18 cellular contexts compared by ENCODE assay signal in the genomic region with DNA sequence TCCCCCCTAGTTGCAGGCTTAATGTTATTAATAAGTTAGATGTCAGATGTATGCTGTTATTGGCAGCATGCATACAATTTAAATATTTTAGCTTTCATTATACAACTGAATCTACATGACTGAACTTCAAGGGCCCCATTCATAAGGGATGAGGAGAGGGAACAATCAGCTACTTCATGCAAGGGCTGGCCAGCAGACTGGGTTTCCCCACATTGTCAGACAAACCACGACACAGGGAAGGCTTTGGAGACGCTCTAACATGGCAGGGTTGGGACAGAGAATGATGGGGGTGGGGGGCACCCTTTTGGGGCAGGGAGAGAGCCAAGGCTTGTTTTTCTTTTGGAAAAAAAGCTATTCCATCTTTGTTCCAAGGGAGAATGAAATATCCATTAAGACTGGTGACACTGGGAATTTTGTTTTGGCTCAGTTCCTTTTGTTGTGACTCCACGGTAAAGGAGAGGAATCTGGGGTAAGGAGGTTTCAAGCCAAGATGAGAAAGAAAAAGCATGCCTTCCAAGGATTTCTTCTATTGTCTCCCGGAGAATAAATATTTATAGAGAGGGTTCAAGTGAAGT. TPM values are rescaled to one million over a fixed set of nuclear protein-coding genes. Genes with fewer than 3 reads are reported as not detected.
DNase-seq lines count a peak whose midpoint lies in the region; ATAC-seq lines count a peak whose summit lies in the region.
"Had no signal": no experiment of that assay in that cellular context is flagged by ENCODE, and none has a peak within 500 bp of the region (broad histone marks: within the 10 kb centered on the region; RNA-seq: fewer than 3 reads in every experiment).

No MANE protein-coding gene starts in this region.

- POLR2A ChIA-PET in T-cell (lab: Charles Lee), result interaction anchor here (0.7 to 1.6 kb wide), 7 partner anchors 17 to 169 kb away, joined by 3 to 14 read pairs (median 4); no protein-coding TSS in a partner anchor

- ATAC-seq in T-cell (replicated peaks in 1 of 4) (peak in 1 of 4 experiments; percentile 3), HG03457 (IDR thresholded peaks at IDR 0.05; ENCODE audit: unreplicated experiment) (no peak), HG03469 (IDR thresholded peaks at IDR 0.05; ENCODE audit: unreplicated experiment) (no peak), HG03342 (IDR thresholded peaks at IDR 0.05; ENCODE audit: unreplicated experiment) (no peak)
- ATAC-seq: Panc1 had no signal

- H3K4me3 Mint-ChIP-seq in activated naive CD8-positive, alpha-beta T cell, result peak overlapping the region; percentile 86
- H3K4me3 Mint-ChIP-seq in activated naive CD8-positive, alpha-beta T cell treated with anti-CD3 and anti-CD28 coated beads for 36 hours, result no peak overlapping the region
- H3K4me3 Mint-ChIP-seq in T-cell, result peak overlapping the region in 1 of 3 donors; percentile 94

- H3K4me1 Mint-ChIP-seq in activated naive CD8-positive, alpha-beta T cell (ENCODE audit: low read depth), result peaks cover 47% of the 10 kb centered on the region
- peaks cover 50% of the 10 kb centered on the region for H3K4me1 Mint-ChIP-seq in activated naive CD8-positive, alpha-beta T cell treated with anti-CD3 and anti-CD28 coated beads for 36 hours
- H3K4me1 Mint-ChIP-seq in T-cell, result peaks cover 51 to 53% (median 53%) of the 10 kb centered on the region in 3 donors

- H3K36me3 Mint-ChIP-seq in activated naive CD8-positive, alpha-beta T cell, result peaks cover 12% of the 10 kb centered on the region
- H3K36me3 Mint-ChIP-seq in activated naive CD8-positive, alpha-beta T cell treated with anti-CD3 and anti-CD28 coated beads for 36 hours, result peaks cover 37% of the 10 kb centered on the region
- H3K36me3 Mint-ChIP-seq in T-cell, result peaks cover 40% of the 10 kb centered on the region

- H3K27ac Mint-ChIP-seq in activated naive CD8-positive, alpha-beta T cell, result peak overlapping the region; percentile 73
- H3K27ac Mint-ChIP-seq in activated naive CD8-positive, alpha-beta T cell treated with anti-CD3 and anti-CD28 coated beads for 36 hours, result no peak overlapping the region
- H3K27ac Mint-ChIP-seq in T-cell, result peak overlapping the region; percentile 58 to 70

- intact Hi-C loops in head of caudate nucleus (cut with DNase I), result loop anchor here (10.0 kb wide), 1 partner anchor 88 kb away; no protein-coding TSS in a partner anchor

- CTCF ChIA-PET in T-cell (lab: Charles Lee), result interaction anchor here (0.6 to 2.1 kb wide), 6 partner anchors 10 to 272 kb away, joined by 3 to 7 read pairs (median 3); no protein-coding TSS in a partner anchor

- H3K9me3 Mint-ChIP-seq in activated naive CD8-positive, alpha-beta T cell (ENCODE audit: low read depth), result no peaks in the 10 kb centered on the region
- no peaks in the 10 kb centered on the region for H3K9me3 Mint-ChIP-seq in activated naive CD8-positive, alpha-beta T cell treated with anti-CD3 and anti-CD28 coated beads for 36 hours
- H3K9me3 Mint-ChIP-seq in T-cell, result no peaks in the 10 kb centered on the region

- no peaks in the 10 kb centered on the region for H3K27me3 Mint-ChIP-seq in activated naive CD8-positive, alpha-beta T cell
- H3K27me3 Mint-ChIP-seq in activated naive CD8-positive, alpha-beta T cell treated with anti-CD3 and anti-CD28 coated beads for 36 hours, result no peaks in the 10 kb centered on the region
- no peaks in the 10 kb centered on the region for H3K27me3 Mint-ChIP-seq in T-cell

- no peak overlapping the region for H3K27ac ChIP-seq in substantia nigra (ENCODE audit: low read depth, low read length, poor library complexity, severe bottlenecking)
- H3K27ac ChIP-seq: ascending aorta, sigmoid colon had no signal

- DNase-seq in activated naive CD8-positive, alpha-beta T cell treated with anti-CD3 and anti-CD28 coated beads for 36 hours, result no peak
- DNase-seq in T-cell, result peak in 2 of 34 experiments; percentile 46 to 55
- DNase-seq in head of caudate nucleus, result peak in 41 of 42 donors; percentile 19 to 86 (median 63)
- DNase-seq in substantia nigra (lab: John Stamatoyannopoulos, UW), result peak in 42 of 49 donors; percentile 5 to 81 (median 34)
- DNase-seq: activated CD4-positive, CD25-positive, alpha-beta regulatory T cell treated with anti-CD3 and anti-CD28 coated beads, Interleukin-2, amount 50 U/mL, for 72 hours; activated T-cell treated with anti-CD3 and anti-CD28 coated beads for 4 hours; DMS 273 treated with DMSO at 0.1 percent for 48 hours; NCI-H187 treated with DMSO at 0.1 percent for 48 hours; NCI-H510A; sigmoid colon; stimulated activated CD4-positive, alpha-beta T cell treated with anti-CD3 and anti-CD28 coated beads, Interleukin-2, amount 100 ng/mL, for 48 hours had no signal

RNA-seq across cellular contexts. Expression of a gene that starts 5.5 kb away (rescaled TPM):
- total RNA-seq in activated naive CD8-positive, alpha-beta T cell treated with anti-CD3 and anti-CD28 coated beads for 36 hours, result 10 to 100 TPM; 56.4 to 57.7 TPM
- total RNA-seq in T-cell, result 1,000 to 10,000 TPM in 2 of 5 donors, 100 to 1,000 TPM in 3; 274 to 1,514 (median 326) TPM
- total RNA-seq: LHCN-M2 had no signal

Comparison
In these comparisons a context has a peak if more than half of its experiments do, and no peak if none do; other contexts are left out.
1. RNA of a gene that starts 5.5 kb away (total RNA-seq): 274 to 1,514 TPM in T-cell; 56.4 to 57.7 TPM in activated naive CD8-positive, alpha-beta T cell treated with anti-CD3 and anti-CD28 coated beads for 36 hours; every median in the first group is over 4 times any median in the second.